6 cellular contexts compared by ENCODE assay signal in genomic region chr2:223311889-223312288, GRCh38.
"Had no signal": no experiment of that assay in that cellular context is flagged by ENCODE, and none has a peak within 500 bp of the region (broad histone marks: within the 10 kb centered on the region; RNA-seq: fewer than 3 reads in every experiment).

No MANE protein-coding gene starts in this region.

- FAIRE-seq: HTR-8/SVneo, K562 had no signal

- H3K4me3 ChIP-seq: K562 had no signal

- H3K27ac ChIP-seq: HL-60, KMS-11 had no signal

- H3K4me2 ChIP-seq: KMS-11 had no signal

- ATAC-seq: K562 had no signal

- DNase-seq: KBM-7, KG1 had no signal

- H3K9ac ChIP-seq: KMS-11 had no signal
